ENCODE assay signal across 20 cellular contexts in the genomic region with DNA sequence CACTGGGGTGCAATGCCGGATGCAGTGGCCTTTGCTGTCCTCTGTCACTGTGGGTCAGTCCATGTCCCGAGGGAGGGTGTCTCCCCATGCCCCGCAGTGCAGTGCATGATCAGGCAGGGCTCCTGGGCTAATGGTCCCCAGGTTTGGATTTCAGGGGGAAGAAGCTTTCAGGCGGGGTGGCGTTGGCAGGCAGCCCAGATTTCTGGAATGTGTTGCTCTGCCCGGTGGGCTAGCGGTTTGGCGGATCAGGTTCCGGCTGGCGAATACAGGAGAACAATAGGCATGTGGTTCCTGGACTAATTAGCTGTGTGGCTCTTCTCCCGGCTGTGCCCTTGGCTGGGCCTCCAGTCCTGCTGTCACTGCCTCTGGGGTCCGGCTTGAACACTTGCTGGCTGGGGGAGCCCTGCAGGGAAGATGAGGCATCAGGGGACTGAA.
DNase-seq lines count a peak whose midpoint lies in the region; ATAC-seq, FAIRE-seq and TF ChIP-seq lines count a peak whose summit lies in the region.
"Had no signal": no experiment of that assay in that cellular context is flagged by ENCODE, and none has a peak within 500 bp of the region (broad histone marks: within the 10 kb centered on the region; RNA-seq: fewer than 3 reads in every experiment).

No MANE protein-coding gene starts in this region.

- no peak overlapping the region for H3K27ac ChIP-seq in CD8-positive, alpha-beta T cell (ENCODE audit: low read depth, low read length)
- H3K27ac ChIP-seq: stomach, uterus had no signal

- DNase-seq in NCI-H524 (lab: John Stamatoyannopoulos, UW) (peak; percentile 22 to 71), NCI-H524 treated with DMSO at 0.1 percent for 48 hours (lab: John Stamatoyannopoulos, UW) (no peak), NCI-H2171 treated with DMSO at 0.1 percent for 48 hours (lab: John Stamatoyannopoulos, UW) (peak; percentile 14), epithelial cell of esophagus (ENCODE audit: low read depth) (peak; percentile 2), D721Med (ENCODE audit: insufficient read length, low spot score) (no peak)
- DNase-seq in stimulated activated effector memory CD8-positive, alpha-beta T cell treated with anti-CD3 and anti-CD28 coated beads, Interleukin-12 subunit alpha, Interleukin-12 subunit beta, amount 100 ng/mL, for 72 hours (ENCODE audit: low spot score in 2 of 2) = peak in 1 of 2 donors; percentile 15
- no peak for DNase-seq in CD8-positive, alpha-beta T cell
- DNase-seq in activated CD4-positive, alpha-beta T cell treated with anti-CD3 and anti-CD28 coated beads, Interleukin-2, amount 50 U/mL, for 1 hour = no peak
- DNase-seq: ACHN; activated CD4-positive, alpha-beta T cell treated with anti-CD3 and anti-CD28 coated beads, Interleukin-2, amount 10 ng/mL, durations not matched to agents 7 days and 5 days; activated T-cell treated with anti-CD3 and anti-CD28 coated beads, Interleukin-2, amount 50 U/mL, for 24 hours; effector memory CD8-positive, alpha-beta T cell; left ventricle myocardium superior; OCI-M1; SK-N-SH; stimulated activated CD4-positive, alpha-beta T cell treated with anti-CD3 and anti-CD28 coated beads, Interleukin-12 subunit alpha, Interleukin-12 subunit beta, amount 100 ng/mL, for 4 hours; stomach; uterus had no signal

- no peaks in the 10 kb centered on the region for H3K4me1 Mint-ChIP-seq in stimulated activated effector memory CD8-positive, alpha-beta T cell treated with anti-CD3 and anti-CD28 coated beads, Interleukin-12 subunit alpha, Interleukin-12 subunit beta, amount 100 ng/mL, for 72 hours
- no peaks in the 10 kb centered on the region for H3K4me1 Mint-ChIP-seq in CD8-positive, alpha-beta T cell (ENCODE audit: low read depth)
- H3K4me1 Mint-ChIP-seq: activated CD4-positive, alpha-beta T cell treated with anti-CD3 and anti-CD28 coated beads, Interleukin-2, amount 10 ng/mL, durations not matched to agents 7 days and 5 days had no signal

- H3K4me3 Mint-ChIP-seq in stimulated activated effector memory CD8-positive, alpha-beta T cell treated with anti-CD3 and anti-CD28 coated beads, Interleukin-12 subunit alpha, Interleukin-12 subunit beta, amount 100 ng/mL, for 72 hours = no peak overlapping the region
- no peak overlapping the region for H3K4me3 Mint-ChIP-seq in CD8-positive, alpha-beta T cell
- H3K4me3 Mint-ChIP-seq: activated CD4-positive, alpha-beta T cell treated with anti-CD3 and anti-CD28 coated beads, Interleukin-2, amount 10 ng/mL, durations not matched to agents 7 days and 5 days; activated T-cell treated with anti-CD3 and anti-CD28 coated beads, Interleukin-2, amount 50 U/mL, for 24 hours; effector memory CD8-positive, alpha-beta T cell had no signal

- no peaks in the 10 kb centered on the region for H3K9me3 ChIP-seq in CD8-positive, alpha-beta T cell (ENCODE audit: low read length)
- H3K9me3 ChIP-seq: SK-N-SH, stomach, uterus had no signal

- POLR2A ChIA-PET in CD8-positive, alpha-beta T cell (lab: Charles Lee) = no interaction called here

- no peak overlapping the region for H3K4me3 ChIP-seq in epithelial cell of esophagus (ENCODE audit: low read length)
- H3K4me3 ChIP-seq in CD8-positive, alpha-beta T cell (ENCODE audit: low read depth, low read length) = no peak overlapping the region
- H3K4me3 ChIP-seq: stomach, uterus had no signal

- CTCF ChIA-PET in CD8-positive, alpha-beta T cell (lab: Charles Lee) = interaction anchor here (0.8 kb wide), 1 partner anchor 174 kb away, joined by 3 read pairs; no protein-coding TSS in a partner anchor

- no peaks in the 10 kb centered on the region for H3K27me3 ChIP-seq in CD8-positive, alpha-beta T cell (ENCODE audit: insufficient read depth, low read length)
- H3K27me3 ChIP-seq: uterus had no signal

- TF ChIP-seq CTCF in epithelial cell of esophagus (IDR thresholded peaks at IDR 0.05; ENCODE audit: insufficient read depth, low read depth, low read length, missing control alignments) = no peak
- no peak for TF ChIP-seq CTCF in D721Med (IDR thresholded peaks at IDR 0.05; ENCODE audit: insufficient read depth, missing control alignments)
- TF ChIP-seq CTCF in CD8-positive, alpha-beta T cell (IDR thresholded peaks at IDR 0.05) = no peak

- peaks cover 15% of the 10 kb centered on the region for H3K27me3 Mint-ChIP-seq in CD8-positive, alpha-beta T cell (ENCODE audit: low read depth)

- H3K36me3 Mint-ChIP-seq in stimulated activated effector memory CD8-positive, alpha-beta T cell treated with anti-CD3 and anti-CD28 coated beads, Interleukin-12 subunit alpha, Interleukin-12 subunit beta, amount 100 ng/mL, for 72 hours = no peaks in the 10 kb centered on the region
- no peaks in the 10 kb centered on the region for H3K36me3 Mint-ChIP-seq in CD8-positive, alpha-beta T cell

- no peaks in the 10 kb centered on the region for H3K9me3 Mint-ChIP-seq in stimulated activated effector memory CD8-positive, alpha-beta T cell treated with anti-CD3 and anti-CD28 coated beads, Interleukin-12 subunit alpha, Interleukin-12 subunit beta, amount 100 ng/mL, for 72 hours
- peaks cover 2% of the 10 kb centered on the region for H3K9me3 Mint-ChIP-seq in CD8-positive, alpha-beta T cell
- H3K9me3 Mint-ChIP-seq: activated T-cell treated with anti-CD3 and anti-CD28 coated beads, Interleukin-2, amount 50 U/mL, for 24 hours; effector memory CD8-positive, alpha-beta T cell had no signal

- H3K4me1 ChIP-seq in CD8-positive, alpha-beta T cell (ENCODE audit: insufficient read depth, low read length) = no peaks in the 10 kb centered on the region
- H3K4me1 ChIP-seq: stomach, uterus had no signal

- H3K36me3 ChIP-seq in CD8-positive, alpha-beta T cell (ENCODE audit: insufficient read depth, low read length) = no peaks in the 10 kb centered on the region
- H3K36me3 ChIP-seq: stomach, uterus had no signal

- no peak overlapping the region for H3K27ac Mint-ChIP-seq in stimulated activated effector memory CD8-positive, alpha-beta T cell treated with anti-CD3 and anti-CD28 coated beads, Interleukin-12 subunit alpha, Interleukin-12 subunit beta, amount 100 ng/mL, for 72 hours
- no peak overlapping the region for H3K27ac Mint-ChIP-seq in CD8-positive, alpha-beta T cell
- H3K27ac Mint-ChIP-seq: activated CD4-positive, alpha-beta T cell treated with anti-CD3 and anti-CD28 coated beads, Interleukin-2, amount 10 ng/mL, durations not matched to agents 7 days and 5 days; activated T-cell treated with anti-CD3 and anti-CD28 coated beads, Interleukin-2, amount 50 U/mL, for 24 hours; progenitor cell of endocrine pancreas had no signal

- peak; percentile 19 for ATAC-seq in stimulated activated effector memory CD8-positive, alpha-beta T cell treated with anti-CD3 and anti-CD28 coated beads, Interleukin-12 subunit alpha, Interleukin-12 subunit beta, amount 100 ng/mL, for 72 hours
- ATAC-seq in CD8-positive, alpha-beta T cell = no peak
- ATAC-seq: effector memory CD8-positive, alpha-beta T cell; left ventricle myocardium superior had no signal

- intact Hi-C loops in CD8-positive, alpha-beta T cell (cut with DNase I, micrococcal nuclease) = no loop called here

- FAIRE-seq in D721Med (lab: Jason Lieb, UNC) = no peak
- FAIRE-seq: TTC549 had no signal

Comparison
In these comparisons a context has a peak if more than half of its experiments do, and no peak if none do; other contexts are left out.
1. DNase-seq: peak in NCI-H524 (2 of 2), NCI-H2171 treated with DMSO at 0.1 percent for 48 hours (single experiment) and epithelial cell of esophagus (single experiment); none in NCI-H524 treated with DMSO at 0.1 percent for 48 hours (single experiment), D721Med (single experiment), CD8-positive, alpha-beta T cell (0 of 7) and activated CD4-positive, alpha-beta T cell treated with anti-CD3 and anti-CD28 coated beads, Interleukin-2, amount 50 U/mL, for 1 hour (single experiment).